In the genomic region with DNA sequence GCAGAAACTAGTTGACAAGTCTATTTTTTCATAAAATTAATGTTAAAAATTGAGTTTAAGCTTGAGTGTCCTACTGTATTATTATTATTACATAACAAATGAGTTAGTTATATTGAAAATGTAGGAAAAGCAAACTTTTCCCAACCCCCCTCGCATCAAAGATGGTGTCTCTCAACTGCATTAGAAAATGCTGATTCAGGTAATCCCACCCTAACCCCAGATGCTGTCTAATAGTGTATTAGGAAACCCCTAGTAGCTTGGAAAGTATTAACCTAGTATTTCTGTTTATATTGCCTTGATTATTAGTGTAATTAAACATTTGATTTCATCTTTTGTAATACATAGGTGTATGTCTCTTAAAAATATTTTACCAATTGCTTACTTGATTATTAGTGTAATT, we compare ENCODE assay signal across 31 cellular contexts.
"Had no signal": no experiment of that assay in that cellular context is flagged by ENCODE, and none has a peak within 500 bp of the region (broad histone marks: within the 10 kb centered on the region; RNA-seq: fewer than 3 reads in every experiment).

No MANE protein-coding gene starts in this region.

- H3K27ac ChIP-seq: Peyer's patch, SJSA1 had no signal

- H3K4me1 ChIP-seq: Peyer's patch, SJSA1 had no signal

- DNase-seq: Kasumi-1, MG63, NCI-H1048, NCI-H1092 treated with DMSO at 0.1 percent for 48 hours, NCI-H1436, NCI-H146, NCI-H1694, NCI-H187, NCI-H1930, NCI-H2029 treated with DMSO at 0.1 percent for 48 hours, NCI-H2081 treated with DMSO at 0.1 percent for 48 hours, NCI-H2107, NCI-H2171, NCI-H226, NCI-H446 treated with DMSO at 0.1 percent for 48 hours, NCI-H510A, NCI-H524, NCI-H526, NCI-H69, NCI-H748 treated with DMSO at 0.1 percent for 48 hours, NCI-H82, OCI-M1, PC-3, Peyer's patch, Right ventricle myocardium superior, RPMI8226, SHP77 treated with DMSO at 0.1 percent for 48 hours, SK-N-SH, SW 1271, T-helper 1 cell had no signal

- H3K9me2 ChIP-seq: SK-N-SH had no signal

- H3K4me2 ChIP-seq: SK-N-SH had no signal

- ATAC-seq: PC-3 had no signal

- H3K4me3 ChIP-seq: MG63, Peyer's patch, SJSA1 had no signal

- H3K36me3 ChIP-seq: MG63, Peyer's patch, SJSA1 had no signal

- H3K27me3 ChIP-seq: MG63, Peyer's patch, SJSA1 had no signal

- H3K9ac ChIP-seq: SK-N-SH had no signal

- H3K9me3 ChIP-seq: MG63, SJSA1, SK-N-SH had no signal
